Comparison of ENCODE assay signal across 17 cellular contexts in the genomic region with DNA sequence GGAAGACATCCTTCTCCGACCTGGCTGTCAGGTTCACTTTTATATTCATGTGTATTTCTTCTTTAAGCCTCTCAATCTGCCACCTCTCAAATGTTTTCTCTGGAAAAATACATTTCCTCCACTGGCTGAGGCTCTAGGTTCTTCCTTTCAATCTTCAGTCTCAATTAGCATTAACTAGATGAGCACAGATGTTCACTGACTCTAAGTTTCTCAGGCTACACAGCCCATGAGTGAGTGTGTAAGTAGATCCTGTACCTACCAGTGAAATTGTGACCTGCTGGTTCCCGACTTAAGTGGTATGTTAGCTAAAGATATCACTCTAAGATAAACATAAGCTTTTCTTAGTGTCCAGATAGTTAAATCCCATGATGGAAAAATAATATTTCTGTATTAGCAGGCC.
DNase-seq lines count a peak whose midpoint lies in the region; TF ChIP-seq lines count a peak whose summit lies in the region.
"Had no signal": no experiment of that assay in that cellular context is flagged by ENCODE, and none has a peak within 500 bp of the region (broad histone marks: within the 10 kb centered on the region; RNA-seq: fewer than 3 reads in every experiment).

No MANE protein-coding gene starts in this region.

- H3K4me1 Mint-ChIP-seq in chondrocyte (ENCODE audit: low read depth), result peaks cover 46% of the 10 kb centered on the region
- H3K4me1 Mint-ChIP-seq: B cell; CD8-positive, alpha-beta memory T cell had no signal

- H3K4me2 ChIP-seq in mesendoderm (ENCODE audit: low read length), result no peak overlapping the region
- H3K4me2 ChIP-seq: PC-9 had no signal

- H3K27ac ChIP-seq in C4-2B (peak overlapping the region; percentile 53; the same call in 1 of the 2 replicates), stomach (peak overlapping the region in 4 of 5 donors; percentile 62 to 78 (median 74)), mesendoderm (ENCODE audit: low read depth, low read length) (no peak overlapping the region)
- H3K27ac ChIP-seq: PC-9 had no signal

- H3K4me1 ChIP-seq in stomach (peaks cover 33 to 45% (median 39%) of the 10 kb centered on the region in 4 donors), mesendoderm (ENCODE audit: control insufficient read depth, low read depth, low read length) (peaks cover 10% of the 10 kb centered on the region)

- no peak overlapping the region for H3K9ac ChIP-seq in mesendoderm (ENCODE audit: low read length)

- peaks cover 4% of the 10 kb centered on the region for H3K36me3 Mint-ChIP-seq in chondrocyte (ENCODE audit: low read depth)
- H3K36me3 Mint-ChIP-seq: CD8-positive, alpha-beta memory T cell had no signal

- no peak overlapping the region for H2BK120ac ChIP-seq in mesendoderm (ENCODE audit: low read depth, low read length)

- peaks cover 19% of the 10 kb centered on the region for H3K9me3 Mint-ChIP-seq in chondrocyte (ENCODE audit: low read depth)

- 53 to 71% (median 59%) methylated on average over 2 of the region's 2 CpGs for WGBS in stomach, 5 donors
- no CpG with 5 or more reads among the region's 2 CpGs for WGBS in mesendoderm (ENCODE audit: extremely low coverage, insufficient coverage, low lambda C conversion rate)

- no peaks in the 10 kb centered on the region for H3K79me1 ChIP-seq in mesendoderm (ENCODE audit: low read length)

- no peak overlapping the region for H3K4ac ChIP-seq in mesendoderm (ENCODE audit: low read depth, low read length)

- DNase-seq in NCI-H524 (lab: John Stamatoyannopoulos, UW) (peak; percentile 70 to 94), chondrocyte (ENCODE audit: low spot score) (no peak), stomach (no peak), mesendoderm (no peak)
- no peak for DNase-seq in central memory CD4-positive, alpha-beta T cell
- no peak for DNase-seq in stimulated activated CD4-positive, alpha-beta T cell treated with anti-CD3 and anti-CD28 coated beads, Interleukin-4, amount 100 ng/mL, for 4 hours
- DNase-seq: CD8-positive, alpha-beta memory T cell; EL; HFFc6; MV-4-11; NCI-H1436; NCI-H2081; NCI-H226; PC-9; SHP77 had no signal

- TF ChIP-seq CTCF in C4-2B (conservative IDR thresholded peaks at IDR 0.05) (no peak), chondrocyte (IDR thresholded peaks at IDR 0.05) (no peak), stomach (IDR thresholded peaks at IDR 0.05) (no peak)

- H3K27me3 ChIP-seq in stomach (no peaks in the 10 kb centered on the region), mesendoderm (ENCODE audit: insufficient read depth, low read length, poor library complexity) (no peaks in the 10 kb centered on the region)

- no peaks in the 10 kb centered on the region for H3K79me2 ChIP-seq in mesendoderm (ENCODE audit: control insufficient read depth, insufficient read depth, low read length)

- H3K56ac ChIP-seq in mesendoderm (ENCODE audit: low read length), result no peak overlapping the region

- H3K27me3 Mint-ChIP-seq in chondrocyte (ENCODE audit: low read depth), result no peaks in the 10 kb centered on the region

- no peak overlapping the region for H3K4me3 ChIP-seq in stomach
- H3K4me3 ChIP-seq in mesendoderm (ENCODE audit: low read length), result no peak overlapping the region
- H3K4me3 ChIP-seq: PC-9 had no signal

- no peak overlapping the region for H2BK15ac ChIP-seq in mesendoderm (replicated peaks; ENCODE audit: low read depth)

- no peak overlapping the region for H2BK5ac ChIP-seq in mesendoderm (ENCODE audit: low read length)

- H2AK5ac ChIP-seq in mesendoderm (ENCODE audit: low read length), result no peak overlapping the region

- no peak overlapping the region for H4K5ac ChIP-seq in mesendoderm (ENCODE audit: low read length)

- TF ChIP-seq EP300 in stomach (IDR thresholded peaks at IDR 0.05), result no peak

- no peaks in the 10 kb centered on the region for H3K9me3 ChIP-seq in stomach

- H3K23ac ChIP-seq in mesendoderm (ENCODE audit: low read length), result no peak overlapping the region

- H3K4me3 Mint-ChIP-seq in chondrocyte (ENCODE audit: unreplicated experiment), result no peak overlapping the region
- H3K4me3 Mint-ChIP-seq: B cell; CD8-positive, alpha-beta memory T cell; HFFc6 had no signal

- H3K36me3 ChIP-seq in stomach (no peaks in the 10 kb centered on the region), mesendoderm (ENCODE audit: control insufficient read depth, insufficient read depth, low read length) (no peaks in the 10 kb centered on the region)

- H3K18ac ChIP-seq in mesendoderm (ENCODE audit: low read length), result no peak overlapping the region

- intact Hi-C loops in stomach (cut with DNase I; ENCODE audit: low total_unique reads), result no loop called here

- TF ChIP-seq POLR2A in stomach (IDR thresholded peaks at IDR 0.05), result no peak

- no peak overlapping the region for H4K8ac ChIP-seq in mesendoderm (ENCODE audit: low read depth, low read length)

- peak overlapping the region; percentile 32 for H3K27ac Mint-ChIP-seq in chondrocyte (ENCODE audit: unreplicated experiment)
- H3K27ac Mint-ChIP-seq: B cell; CD8-positive, alpha-beta memory T cell; HFFc6 had no signal

Comparison
In these comparisons a context has a peak if more than half of its experiments do, and no peak if none do; other contexts are left out.
1. DNase-seq: peak in NCI-H524 (2 of 2); none in chondrocyte (single experiment), stomach (single experiment), mesendoderm (single experiment), central memory CD4-positive, alpha-beta T cell (single experiment) and stimulated activated CD4-positive, alpha-beta T cell treated with anti-CD3 and anti-CD28 coated beads, Interleukin-4, amount 100 ng/mL, for 4 hours (0 of 2).